In the genomic region with DNA sequence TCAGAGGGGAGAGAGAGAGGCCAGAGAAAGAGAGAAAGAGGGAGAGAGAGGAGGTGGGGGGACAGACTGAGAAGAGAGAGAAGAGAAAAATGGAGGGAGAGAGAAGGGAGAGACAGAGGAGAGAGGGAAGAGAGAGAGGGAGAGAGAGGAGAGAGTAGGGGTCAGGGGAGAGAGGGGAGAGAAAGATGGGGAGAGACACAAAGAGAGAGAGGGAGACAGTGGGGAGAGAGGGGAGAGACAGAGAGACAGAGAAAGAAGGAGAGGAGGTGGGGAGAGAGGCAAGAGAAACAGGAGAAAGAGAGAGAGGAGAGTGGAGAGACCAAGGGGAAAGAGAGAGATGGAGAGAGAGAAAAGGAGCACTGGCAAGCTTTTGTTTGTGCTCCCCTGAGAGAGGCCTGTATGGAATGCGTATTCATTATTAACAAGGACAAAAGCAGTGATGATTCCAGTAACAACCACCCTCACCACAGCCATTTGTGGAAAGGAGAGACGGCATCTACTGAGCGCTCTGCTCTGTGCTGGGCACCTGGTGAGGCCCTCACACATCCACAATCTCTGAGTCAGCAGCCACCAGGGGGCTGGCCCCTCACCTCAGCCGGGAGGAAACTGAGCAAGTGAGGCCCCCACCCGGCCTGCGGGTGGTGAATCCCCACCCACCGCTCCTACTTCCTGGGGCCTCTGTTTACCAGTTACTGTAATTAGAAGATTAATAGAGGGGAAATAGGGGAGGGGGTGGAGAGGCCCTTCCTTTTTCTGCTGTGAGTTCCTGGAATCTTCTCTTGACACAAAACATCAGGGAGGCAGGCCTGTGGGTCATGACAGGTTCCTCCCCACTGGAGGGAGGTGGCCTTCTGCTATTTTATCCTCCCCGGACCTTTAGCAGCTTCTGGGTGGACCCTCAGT, we compare ENCODE assay signal across 8 cellular contexts. TPM values are rescaled to one million over a fixed set of nuclear protein-coding genes. Genes with fewer than 3 reads are reported as not detected.
DNase-seq lines count a peak whose midpoint lies in the region; ATAC-seq and TF ChIP-seq lines count a peak whose summit lies in the region.

No MANE protein-coding gene starts in this region.

- WGBS in tibial nerve, 2 donors: 30 to 37% methylated on average over 8 of the region's 8 CpGs

- no peaks in the 10 kb centered on the region for H3K36me3 Mint-ChIP-seq in CD4-positive, alpha-beta T cell (ENCODE audit: low read depth)

- H3K4me1 ChIP-seq in lower lobe of right lung (peaks cover 42% of the 10 kb centered on the region), tibial nerve (peaks cover 0 to 11% (median 3%) of the 10 kb centered on the region in 4 donors)

- TF ChIP-seq POLR2A in NB4 (IDR thresholded peaks at IDR 0.05; ENCODE audit: extremely low read depth, insufficient read length) (no peak), tibial nerve (IDR thresholded peaks at IDR 0.05) (no peak)

- CTCF ChIA-PET in CD4-positive, alpha-beta T cell (lab: Charles Lee): interaction anchor here (0.9 to 1.5 kb wide), 5 partner anchors 18 to 152 kb away, joined by 3 to 7 read pairs (median 4); no protein-coding TSS in a partner anchor

- H3K27me3 ChIP-seq in CD4-positive, alpha-beta T cell (ENCODE audit: control insufficient read depth, insufficient read depth, low read length): no peaks in the 10 kb centered on the region
- H3K27me3 ChIP-seq in lower lobe of right lung (ENCODE audit: low read depth) (peaks cover 9% of the 10 kb centered on the region), tibial nerve (peaks cover 0 to 44% of the 10 kb centered on the region in 2 donors)

- H3K9me3 Mint-ChIP-seq in CD4-positive, alpha-beta T cell: no peaks in the 10 kb centered on the region

- H3K36me3 ChIP-seq in lower lobe of right lung: no peaks in the 10 kb centered on the region
- H3K36me3 ChIP-seq in tibial nerve: no peaks in the 10 kb centered on the region

- H3K4me3 ChIP-seq in NB4 (ENCODE audit: low read depth, low read length) (no peak overlapping the region), lower lobe of right lung (no peak overlapping the region), tibial nerve (no peak overlapping the region)

- H3K4me1 Mint-ChIP-seq in CD4-positive, alpha-beta T cell (ENCODE audit: low read depth): peaks cover 56% of the 10 kb centered on the region

- H3K4me3 Mint-ChIP-seq in CD4-positive, alpha-beta T cell: no peak overlapping the region

- peak overlapping the region; percentile 45 for H3K27ac ChIP-seq in CD4-positive, alpha-beta T cell (ENCODE audit: low read depth, low read length)
- H3K27ac ChIP-seq in lower lobe of right lung (peak overlapping the region; percentile 74), tibial nerve (peak overlapping the region in 1 of 4 donors; percentile 30)

- peak; percentile 51 for ATAC-seq in CD4-positive, alpha-beta T cell (ENCODE audit: poor library complexity)
- ATAC-seq in lower lobe of right lung (peak; percentile 34 to 38), GM19023 (IDR thresholded peaks at IDR 0.05; ENCODE audit: unreplicated experiment) (no peak)

- H3K9me3 ChIP-seq in CD4-positive, alpha-beta T cell (ENCODE audit: control insufficient read depth, low read length): no peaks in the 10 kb centered on the region
- no peaks in the 10 kb centered on the region for H3K9me3 ChIP-seq in lower lobe of right lung
- H3K9me3 ChIP-seq in tibial nerve: no peaks in the 10 kb centered on the region

- H3K27ac Mint-ChIP-seq in CD4-positive, alpha-beta T cell: peak overlapping the region; percentile 76

- POLR2A ChIA-PET in CD4-positive, alpha-beta T cell (lab: Charles Lee): interaction anchor here (1.4 to 3.3 kb wide), 2 partner anchors 130 to 159 kb away, joined by 4 to 17 read pairs; a partner anchor contains a TSS

- no peaks in the 10 kb centered on the region for H3K27me3 Mint-ChIP-seq in CD4-positive, alpha-beta T cell

- intact Hi-C loops in CD4-positive, alpha-beta T cell (cut with DNase I, micrococcal nuclease): no loop called here
- intact Hi-C loops in lower lobe of right lung (cut with DNase I): no loop called here

- peak; percentile 58 for TF ChIP-seq CTCF in CD4-positive, alpha-beta T cell (IDR thresholded peaks at IDR 0.05)
- TF ChIP-seq CTCF in NB4 (IDR thresholded peaks at IDR 0.05; ENCODE audit: low read depth, low read length) (peak; percentile 23), lower lobe of right lung (IDR thresholded peaks at IDR 0.05) (no peak), tibial nerve (IDR thresholded peaks at IDR 0.05) (no peak)

- no peak for TF ChIP-seq EP300 in tibial nerve (IDR thresholded peaks at IDR 0.05)

- DNase-seq in CD4-positive, alpha-beta T cell: peak in 9 of 10 experiments; percentile 25 to 76 (median 66)
- DNase-seq in NB4 (ENCODE audit: low read depth) (peak; percentile 84), lower lobe of right lung (peak; percentile 52), tibial nerve (ENCODE audit: low spot score in 2 of 2) (no peak), inferior parietal cortex (ENCODE audit: extremely low spot score) (no peak)
- DNase-seq in activated T-cell treated with anti-CD3 and anti-CD28 coated beads, Interleukin-2, amount 50 U/mL, for 48 hours: peak; percentile 88 to 92
- DNase-seq in stimulated activated naive CD4-positive, alpha-beta T cell treated with Interleukin-2 at 50 U/mL for 16 hours (lab: John Stamatoyannopoulos, UW): peak; percentile 79

RNA-seq across cellular contexts. Expression of a gene that starts 14.7 kb away (rescaled TPM):
- 10 to 100 TPM; 26.8 to 27.2 TPM for total RNA-seq in CD4-positive, alpha-beta T cell
- total RNA-seq in lower lobe of right lung: 6.8 TPM
- 1 to 10 TPM in 1 of 4 donors, under 1 TPM in 3; 0.42 to 1.5 (median 0.62) TPM for total RNA-seq in tibial nerve

RNA-seq across cellular contexts. Expression of a gene that starts 21.0 kb away (rescaled TPM):
- not detected for total RNA-seq in CD4-positive, alpha-beta T cell
- not detected for total RNA-seq in lower lobe of right lung
- not detected for total RNA-seq in tibial nerve

RNA-seq across cellular contexts. Expression of a gene that starts 24.9 kb away (rescaled TPM):
- not detected for total RNA-seq in CD4-positive, alpha-beta T cell
- total RNA-seq in lower lobe of right lung (1.4 TPM), tibial nerve (1 to 10 TPM in 3 of 4 donors, under 1 TPM in 1; 0.84 to 4.8 (median 1.8) TPM)

RNA-seq across cellular contexts. Expression of a gene that starts 52.8 kb away (rescaled TPM):
- total RNA-seq in CD4-positive, alpha-beta T cell: 1 to 10 TPM; 7.2 to 7.4 TPM
- 63.1 TPM for total RNA-seq in lower lobe of right lung
- total RNA-seq in tibial nerve: 10 to 100 TPM; 39.1 to 83.4 (median 60.6) TPM

Comparison
In these comparisons a context has a peak if more than half of its experiments do, and no peak if none do; other contexts are left out.
1. DNase-seq: peak in CD4-positive, alpha-beta T cell (9 of 10), NB4 (single experiment), activated T-cell treated with anti-CD3 and anti-CD28 coated beads, Interleukin-2, amount 50 U/mL, for 48 hours (2 of 2), lower lobe of right lung (single experiment) and stimulated activated naive CD4-positive, alpha-beta T cell treated with Interleukin-2 at 50 U/mL for 16 hours (single experiment); none in tibial nerve (0 of 2) and inferior parietal cortex (single experiment).
2. CTCF ChIP-seq: peak in CD4-positive, alpha-beta T cell (single experiment) and NB4 (single experiment); none in lower lobe of right lung (single experiment) and tibial nerve (0 of 5).